1 cellular context compared by ENCODE assay signal in the genomic region with DNA sequence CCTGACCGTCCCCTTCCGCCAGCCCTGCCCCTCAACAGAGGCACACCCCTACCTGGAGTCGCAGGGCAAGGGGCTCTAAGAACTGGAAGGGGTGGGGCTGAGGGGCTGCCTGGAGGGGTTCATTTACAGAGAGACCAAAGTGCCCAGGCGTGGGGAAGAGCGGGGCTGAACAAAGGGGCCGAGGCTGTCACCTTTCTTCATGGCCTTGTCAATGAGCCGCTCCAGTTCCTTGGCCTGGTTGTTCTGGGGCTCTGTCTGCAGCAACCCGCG.
TF ChIP-seq lines count a peak whose summit lies in the region.

No MANE protein-coding gene starts in this region.

TF ChIP-seq in WTC11, 78 proteins besides CTCF, POLR2A, EP300 and RAD21 (continued from another document):
- TF ChIP-seq, protein P1, sequence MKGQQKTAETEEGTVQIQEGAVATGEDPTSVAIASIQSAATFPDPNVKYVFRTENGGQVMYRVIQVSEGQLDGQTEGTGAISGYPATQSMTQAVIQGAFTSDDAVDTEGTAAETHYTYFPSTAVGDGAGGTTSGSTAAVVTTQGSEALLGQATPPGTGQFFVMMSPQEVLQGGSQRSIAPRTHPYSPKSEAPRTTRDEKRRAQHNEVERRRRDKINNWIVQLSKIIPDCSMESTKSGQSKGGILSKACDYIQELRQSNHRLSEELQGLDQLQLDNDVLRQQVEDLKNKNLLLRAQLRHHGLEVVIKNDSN (CRISPR knock-in tag; IDR thresholded peaks at IDR 0.05), result no peak
- TF ChIP-seq, protein P2, sequence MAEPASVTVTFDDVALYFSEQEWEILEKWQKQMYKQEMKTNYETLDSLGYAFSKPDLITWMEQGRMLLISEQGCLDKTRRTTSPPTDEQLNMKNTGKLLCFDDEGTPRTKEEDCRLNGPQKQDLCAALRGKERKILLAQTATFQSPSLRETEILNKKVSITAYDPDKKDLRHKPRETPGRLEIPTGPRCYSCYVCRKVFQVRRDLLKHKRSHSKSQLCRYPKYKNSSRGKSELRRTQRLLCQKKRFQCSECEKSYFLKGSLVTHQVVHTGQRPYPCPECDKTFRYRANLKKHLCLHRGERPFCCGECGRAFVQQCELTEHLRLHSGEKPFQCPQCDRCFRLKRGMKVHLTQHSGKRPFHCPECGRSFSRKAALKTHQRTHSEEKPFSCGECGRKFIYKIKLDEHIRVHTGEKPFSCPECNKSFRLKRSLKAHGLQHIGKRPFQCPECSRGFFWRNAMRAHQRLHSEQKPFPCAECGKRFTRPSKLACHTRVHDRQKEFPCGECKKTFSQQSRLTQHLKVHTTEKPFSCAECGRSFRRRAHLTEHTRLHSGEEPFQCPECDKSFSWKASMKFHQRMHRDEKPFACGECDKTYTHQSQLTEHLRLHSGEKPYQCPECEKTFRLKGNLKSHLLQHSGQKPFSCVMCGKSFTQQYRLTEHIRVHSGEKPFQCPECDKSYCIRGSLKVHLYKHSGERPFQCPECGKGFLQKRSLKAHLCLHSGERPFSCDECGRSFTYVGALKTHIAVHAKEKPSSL (CRISPR knock-in tag; conservative IDR thresholded peaks at IDR 0.05), result no peak
- no peak for TF ChIP-seq NR2C2 (CRISPR knock-in tag; IDR thresholded peaks at IDR 0.05)
- no peak for TF ChIP-seq TEAD4 (CRISPR knock-in tag; IDR thresholded peaks at IDR 0.05)
- TF ChIP-seq CREB1 (CRISPR knock-in tag; IDR thresholded peaks at IDR 0.05), result no peak
- TF ChIP-seq, protein P3, sequence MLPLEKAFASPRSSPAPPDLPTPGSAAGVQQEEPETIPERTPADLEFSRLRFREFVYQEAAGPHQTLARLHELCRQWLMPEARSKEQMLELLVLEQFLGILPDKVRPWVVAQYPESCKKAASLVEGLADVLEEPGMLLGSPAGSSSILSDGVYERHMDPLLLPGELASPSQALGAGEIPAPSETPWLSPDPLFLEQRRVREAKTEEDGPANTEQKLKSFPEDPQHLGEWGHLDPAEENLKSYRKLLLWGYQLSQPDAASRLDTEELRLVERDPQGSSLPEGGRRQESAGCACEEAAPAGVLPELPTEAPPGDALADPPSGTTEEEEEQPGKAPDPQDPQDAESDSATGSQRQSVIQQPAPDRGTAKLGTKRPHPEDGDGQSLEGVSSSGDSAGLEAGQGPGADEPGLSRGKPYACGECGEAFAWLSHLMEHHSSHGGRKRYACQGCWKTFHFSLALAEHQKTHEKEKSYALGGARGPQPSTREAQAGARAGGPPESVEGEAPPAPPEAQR (CRISPR knock-in tag; IDR thresholded peaks at IDR 0.05), result no peak
